ENCODE assay signal across 1 cellular context in genomic region chrX:5646818-5647217, GRCh38.
TF ChIP-seq lines count a peak whose summit lies in the region.

No MANE protein-coding gene starts in this region.

TF ChIP-seq in HepG2, 621 proteins besides CTCF, POLR2A, EP300 and RAD21 (continued from another document):
- TF ChIP-seq MAFK (conservative IDR thresholded peaks at IDR 0.05 in 1 of 2, IDR thresholded peaks at IDR 0.05 in 1 of 2; ENCODE audit: low read length in 2 of 2) (no peak), ZSCAN30 (CRISPR knock-in tag; IDR thresholded peaks at IDR 0.05) (no peak), DBP (CRISPR knock-in tag; IDR thresholded peaks at IDR 0.05; ENCODE audit: not compliant biosample characterization) (no peak), ZNF569 (CRISPR knock-in tag; IDR thresholded peaks at IDR 0.05; ENCODE audit: borderline replicate concordance) (no peak), TBL1XR1 (IDR thresholded peaks at IDR 0.05; ENCODE audit: borderline replicate concordance, low read length, partially characterized antibody) (no peak)
